In the genomic region with DNA sequence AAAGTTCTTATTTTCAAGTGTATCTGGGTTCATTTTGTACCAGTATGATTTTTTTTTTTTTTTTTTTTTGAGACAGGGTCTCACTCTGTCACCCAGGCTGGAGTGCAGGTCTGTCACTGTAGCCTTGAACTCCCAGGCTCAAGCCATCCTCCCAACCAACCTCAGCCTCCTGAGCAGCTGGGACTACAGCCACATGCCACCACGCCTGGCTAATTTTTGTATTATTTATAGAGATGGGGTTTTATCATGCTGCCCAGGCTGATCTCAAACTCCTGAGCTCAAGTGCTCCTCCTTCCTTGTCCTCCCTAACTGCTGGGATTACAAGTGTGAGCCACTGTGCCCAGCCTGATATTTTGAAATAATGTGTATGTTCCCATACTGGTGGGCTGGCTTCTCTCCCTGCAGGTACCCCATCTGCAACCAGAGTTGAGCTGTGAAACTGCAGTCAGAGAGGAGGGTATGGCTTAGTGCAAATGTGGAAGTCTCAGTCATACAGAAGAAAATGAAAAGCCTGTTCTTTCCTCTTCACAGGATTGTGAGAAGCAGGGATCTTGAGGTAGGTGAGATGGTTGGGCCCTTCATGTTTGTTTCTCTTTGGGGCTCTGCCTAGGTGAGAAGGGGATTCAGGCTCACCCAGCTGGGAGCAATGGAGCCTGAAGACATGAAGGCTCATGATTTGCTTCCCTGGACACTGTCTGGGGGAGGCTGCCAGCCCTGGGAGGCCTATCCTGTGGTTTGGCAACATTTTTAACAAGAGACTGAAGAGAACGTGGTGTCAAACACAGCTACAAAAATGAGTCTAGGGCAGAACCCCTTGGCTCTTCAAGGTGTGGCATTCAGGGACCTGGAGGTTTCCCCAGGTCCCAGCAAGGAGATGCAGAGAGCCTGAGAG, we compare ENCODE assay signal across 20 cellular contexts. TPM values are rescaled to one million over a fixed set of nuclear protein-coding genes. Genes with fewer than 3 reads are reported as not detected.
DNase-seq lines count a peak whose midpoint lies in the region; ATAC-seq and TF ChIP-seq lines count a peak whose summit lies in the region.
"Had no signal": no experiment of that assay in that cellular context is flagged by ENCODE, and none has a peak within 500 bp of the region (broad histone marks: within the 10 kb centered on the region; RNA-seq: fewer than 3 reads in every experiment).

No MANE protein-coding gene starts in this region.

- H3K9me3 ChIP-seq in CD4-positive, CD25-positive, alpha-beta regulatory T cell (ENCODE audit: control insufficient read depth in 2 of 2, low read length in 2 of 2), result no peaks in the 10 kb centered on the region
- no peaks in the 10 kb centered on the region for H3K9me3 ChIP-seq in neutrophil
- peaks cover 0 to 2% of the 10 kb centered on the region in 2 donors for H3K9me3 ChIP-seq in neuronal stem cell (replicated peaks in 1 of 2; ENCODE audit: control insufficient read depth in 2 of 2, insufficient read depth in 1 of 2, low read depth in 1 of 2, low read length in 2 of 2)
- H3K9me3 ChIP-seq: heart right ventricle, MG63, ovary had no signal

- no peak overlapping the region for H2BK12ac ChIP-seq in neuronal stem cell (ENCODE audit: low read length)

- H3K4me2 ChIP-seq in neuronal stem cell (ENCODE audit: insufficient read depth, low read length, poor library complexity, severe bottlenecking), result no peak overlapping the region

- peak overlapping the region in 2 of 3 donors; percentile 50 to 58 for H3K27ac Mint-ChIP-seq in CD4-positive, CD25-positive, alpha-beta regulatory T cell
- H3K27ac Mint-ChIP-seq in IgD-negative memory B cell, result peak overlapping the region; percentile 64 to 88 (median 81)
- no peak overlapping the region for H3K27ac Mint-ChIP-seq in activated naive CD4-positive, alpha-beta T cell treated with anti-CD3 and anti-CD28 coated beads, Interleukin-2, amount 50 U/mL, for 72 hours
- H3K27ac Mint-ChIP-seq: activated CD8-positive, alpha-beta T cell treated with anti-CD3 and anti-CD28 coated beads for 36 hours; activated T-cell treated with anti-CD3 and anti-CD28 coated beads, Interleukin-2, amount 50 U/mL, for 72 hours had no signal

- no peaks in the 10 kb centered on the region for H3K79me1 ChIP-seq in neuronal stem cell (ENCODE audit: low read depth, low read length)

- no peak overlapping the region for H3K18ac ChIP-seq in neuronal stem cell (ENCODE audit: low read length)

- H3K4me1 Mint-ChIP-seq in CD4-positive, CD25-positive, alpha-beta regulatory T cell, result no peaks in the 10 kb centered on the region
- peaks cover 26 to 28% (median 28%) of the 10 kb centered on the region in 3 donors for H3K4me1 Mint-ChIP-seq in IgD-negative memory B cell

- no peak overlapping the region for H4K91ac ChIP-seq in neuronal stem cell (ENCODE audit: low read depth, low read length, poor library complexity)

- no peak for ATAC-seq in CD4-positive, CD25-positive, alpha-beta regulatory T cell (ENCODE audit: low read depth in 2 of 2)
- ATAC-seq in activated naive CD4-positive, alpha-beta T cell treated with anti-CD3 and anti-CD28 coated beads, Interleukin-2, amount 50 U/mL, for 72 hours, result no peak
- ATAC-seq: activated CD8-positive, alpha-beta T cell treated with anti-CD3 and anti-CD28 coated beads for 36 hours; activated T-cell treated with anti-CD3 and anti-CD28 coated beads, Interleukin-2, amount 50 U/mL, for 72 hours had no signal

- no peak overlapping the region for H2AK5ac ChIP-seq in neuronal stem cell (ENCODE audit: low read depth, low read length)

- H3K36me3 Mint-ChIP-seq in CD4-positive, CD25-positive, alpha-beta regulatory T cell, result no peaks in the 10 kb centered on the region
- H3K36me3 Mint-ChIP-seq in IgD-negative memory B cell, result no peaks in the 10 kb centered on the region
- no peaks in the 10 kb centered on the region for H3K36me3 Mint-ChIP-seq in activated naive CD4-positive, alpha-beta T cell treated with anti-CD3 and anti-CD28 coated beads, Interleukin-2, amount 50 U/mL, for 72 hours

- H3K27me3 Mint-ChIP-seq in CD4-positive, CD25-positive, alpha-beta regulatory T cell, result no peaks in the 10 kb centered on the region
- no peaks in the 10 kb centered on the region for H3K27me3 Mint-ChIP-seq in IgD-negative memory B cell
- H3K27me3 Mint-ChIP-seq: activated CD8-positive, alpha-beta T cell treated with anti-CD3 and anti-CD28 coated beads for 36 hours had no signal

- H3K27me3 ChIP-seq in CD4-positive, CD25-positive, alpha-beta regulatory T cell (ENCODE audit: control insufficient read depth, insufficient read depth, low read length), result no peaks in the 10 kb centered on the region
- H3K27me3 ChIP-seq in neutrophil (no peaks in the 10 kb centered on the region), neuronal stem cell (ENCODE audit: control insufficient read depth in 3 of 3, insufficient read depth in 3 of 3, low read depth in 1 of 3, low read length in 3 of 3) (peaks cover 0 to 3% (median 0%) of the 10 kb centered on the region in 3 experiments)
- H3K27me3 ChIP-seq: heart right ventricle, MG63, ovary had no signal

- H3K36me3 ChIP-seq in CD4-positive, CD25-positive, alpha-beta regulatory T cell (ENCODE audit: control insufficient read depth, insufficient read depth, low read length), result no peaks in the 10 kb centered on the region
- H3K36me3 ChIP-seq in neutrophil, result no peaks in the 10 kb centered on the region
- no peaks in the 10 kb centered on the region for H3K36me3 ChIP-seq in neuronal stem cell (replicated peaks in 1 of 2; ENCODE audit: control insufficient read depth in 2 of 2, insufficient read depth in 2 of 2, low read length in 2 of 2)
- H3K36me3 ChIP-seq: heart right ventricle, MG63, ovary had no signal

- no peak overlapping the region for H3K4me3 ChIP-seq in CD4-positive, CD25-positive, alpha-beta regulatory T cell (ENCODE audit: low read depth, low read length)
- H3K4me3 ChIP-seq in choroid plexus epithelial cell (ENCODE audit: low read depth, low read length), result no peak overlapping the region
- H3K4me3 ChIP-seq in neutrophil (ENCODE audit: low read depth in 1 of 2, low read length in 1 of 2), result no peak overlapping the region
- H3K4me3 ChIP-seq in neuronal stem cell (ENCODE audit: low read length in 2 of 2), result no peak overlapping the region
- H3K4me3 ChIP-seq: heart right ventricle, MG63, ovary had no signal

- H2BK15ac ChIP-seq in neuronal stem cell (ENCODE audit: low read length), result no peak overlapping the region

- H2BK5ac ChIP-seq in neuronal stem cell (ENCODE audit: low read length), result no peak overlapping the region

- no CpG with 5 or more reads among the region's 2 CpGs for WGBS in neuronal stem cell (ENCODE audit: extremely low coverage in 2 of 2, insufficient read length in 2 of 2, insufficient replicate concordance in 1 of 2), 2 donors

- peaks cover 0 to 3% (median 0%) of the 10 kb centered on the region in 7 donors for H3K9me3 Mint-ChIP-seq in CD4-positive, CD25-positive, alpha-beta regulatory T cell
- peaks cover 0 to 5% (median 3%) of the 10 kb centered on the region in 3 donors for H3K9me3 Mint-ChIP-seq in IgD-negative memory B cell
- peaks cover 0 to 6% of the 10 kb centered on the region in 2 donors for H3K9me3 Mint-ChIP-seq in activated naive CD4-positive, alpha-beta T cell treated with anti-CD3 and anti-CD28 coated beads, Interleukin-2, amount 50 U/mL, for 72 hours
- H3K9me3 Mint-ChIP-seq: activated CD8-positive, alpha-beta T cell treated with anti-CD3 and anti-CD28 coated beads for 36 hours; activated T-cell treated with anti-CD3 and anti-CD28 coated beads, Interleukin-2, amount 50 U/mL, for 72 hours had no signal

- H3K27ac ChIP-seq in CD4-positive, CD25-positive, alpha-beta regulatory T cell (ENCODE audit: insufficient read depth, low read length, poor library complexity, severe bottlenecking), result no peak overlapping the region
- H3K27ac ChIP-seq in neutrophil (peak overlapping the region; percentile 16), neuronal stem cell (replicated peaks; ENCODE audit: low read length) (no peak overlapping the region)
- H3K27ac ChIP-seq: heart right ventricle, ovary had no signal

- no peak for TF ChIP-seq CTCF in choroid plexus epithelial cell (conservative IDR thresholded peaks at IDR 0.05; ENCODE audit: low read depth, low read length)
- TF ChIP-seq CTCF in neutrophil (IDR thresholded peaks at IDR 0.05), result no peak

- no peak overlapping the region for H2BK120ac ChIP-seq in neuronal stem cell (ENCODE audit: low read depth, low read length)

- DNase-seq in CD4-positive, CD25-positive, alpha-beta regulatory T cell, result no peak
- DNase-seq in choroid plexus epithelial cell (ENCODE audit: low read depth) (peak; percentile 65), neuronal stem cell (ENCODE audit: low spot score) (no peak), NOMO-1 treated with dmso at 0.1 percent for 144 hours (lab: John Stamatoyannopoulos, UW; ENCODE audit: unreplicated experiment) (no peak), NCI-H187 (lab: John Stamatoyannopoulos, UW) (no peak)
- no peak for DNase-seq in activated naive CD4-positive, alpha-beta T cell treated with anti-CD3 and anti-CD28 coated beads, Interleukin-2, amount 50 U/mL, for 72 hours (ENCODE audit: low spot score in 2 of 2)
- DNase-seq: activated CD8-positive, alpha-beta T cell treated with anti-CD3 and anti-CD28 coated beads for 36 hours; activated T-cell treated with anti-CD3 and anti-CD28 coated beads, Interleukin-2, amount 50 U/mL, for 72 hours; amniotic stem cell; DMS 273 treated with DMSO at 0.1 percent for 48 hours; heart right ventricle; islet precursor cell; MG63; NCI-H2081; NCI-H748 treated with DMSO at 0.1 percent for 48 hours; ovary; stimulated activated CD4-positive, alpha-beta T cell treated with anti-CD3 and anti-CD28 coated beads, Interleukin-12 subunit alpha, Interleukin-12 subunit beta, amount 100 ng/mL, for 4 hours; SW 1271 had no signal

- H3K9ac ChIP-seq in neuronal stem cell (ENCODE audit: low read depth, low read length, poor library complexity), result no peak overlapping the region

- H4K8ac ChIP-seq in neuronal stem cell (ENCODE audit: low read depth, low read length), result no peak overlapping the region

- no peak overlapping the region for H3K14ac ChIP-seq in neuronal stem cell (ENCODE audit: low read length)

- H3K23ac ChIP-seq in neuronal stem cell (ENCODE audit: low read depth, low read length, poor library complexity), result no peak overlapping the region

- H3K4me3 Mint-ChIP-seq in CD4-positive, CD25-positive, alpha-beta regulatory T cell, result no peak overlapping the region
- H3K4me3 Mint-ChIP-seq in IgD-negative memory B cell, result peak overlapping the region in 2 of 4 donors; percentile 30 to 71
- H3K4me3 Mint-ChIP-seq: activated CD8-positive, alpha-beta T cell treated with anti-CD3 and anti-CD28 coated beads for 36 hours; activated T-cell treated with anti-CD3 and anti-CD28 coated beads, Interleukin-2, amount 50 U/mL, for 72 hours had no signal

- H3K4me1 ChIP-seq in CD4-positive, CD25-positive, alpha-beta regulatory T cell (ENCODE audit: control insufficient read depth, insufficient read depth, low read length, poor library complexity, severe bottlenecking), result no peaks in the 10 kb centered on the region
- H3K4me1 ChIP-seq in neutrophil (ENCODE audit: control insufficient read depth in 1 of 2, insufficient read depth in 1 of 2, low read depth in 1 of 2, low read length in 1 of 2) (peaks cover 5 to 8% of the 10 kb centered on the region in 2 experiments), neuronal stem cell (ENCODE audit: control insufficient read depth in 2 of 2, insufficient read depth in 1 of 2, low read depth in 1 of 2, low read length in 2 of 2) (no peaks in the 10 kb centered on the region)

- H2AFZ ChIP-seq in neuronal stem cell (ENCODE audit: low read length), result no peak overlapping the region

- H3K4ac ChIP-seq in neuronal stem cell (ENCODE audit: low read length), result no peak overlapping the region

RNA-seq across cellular contexts. Expression of gene SIAH1, which starts 41.3 kb away (rescaled TPM):
- 34.0 TPM for total RNA-seq in CD4-positive, CD25-positive, alpha-beta regulatory T cell
- polyA plus RNA-seq in CD4-positive, CD25-positive, alpha-beta regulatory T cell, result 10 to 100 TPM in 2 of 4 donors, 1 to 10 TPM in 2; 6.6 to 15.6 (median 10.6) TPM
- polyA plus RNA-seq in IgD-negative memory B cell, result 24.3 TPM
- polyA plus RNA-seq in neuronal stem cell (2013, experiment 1 of 2), result 24.0 TPM
- polyA plus RNA-seq in neuronal stem cell (2013, experiment 2 of 2), result 25.7 TPM
- total RNA-seq in activated naive CD4-positive, alpha-beta T cell treated with anti-CD3 and anti-CD28 coated beads, Interleukin-2, amount 50 U/mL, for 72 hours, result 10 to 100 TPM; 15.9 to 18.6 TPM

Comparison
In these comparisons a context has a peak if more than half of its experiments do, and no peak if none do; other contexts are left out.
1. H3K27ac Mint-ChIP-seq: peak in CD4-positive, CD25-positive, alpha-beta regulatory T cell (2 of 3) and IgD-negative memory B cell (3 of 3); none in activated naive CD4-positive, alpha-beta T cell treated with anti-CD3 and anti-CD28 coated beads, Interleukin-2, amount 50 U/mL, for 72 hours (0 of 2).